1 cellular context compared by ENCODE assay signal in genomic region chr7:130379551-130380120, GRCh38.
TF ChIP-seq lines count a peak whose summit lies in the region.

No MANE protein-coding gene starts in this region.

TF ChIP-seq in K562, 482 proteins besides CTCF, POLR2A, EP300 and RAD21 (continued from another document):
- no peak for TF ChIP-seq MBD1 (CRISPR knock-in tag; IDR thresholded peaks at IDR 0.05)
- TF ChIP-seq TSHZ1 (CRISPR knock-in tag; IDR thresholded peaks at IDR 0.05): no peak
